Comparison of ENCODE assay signal across 8 cellular contexts in the genomic region with DNA sequence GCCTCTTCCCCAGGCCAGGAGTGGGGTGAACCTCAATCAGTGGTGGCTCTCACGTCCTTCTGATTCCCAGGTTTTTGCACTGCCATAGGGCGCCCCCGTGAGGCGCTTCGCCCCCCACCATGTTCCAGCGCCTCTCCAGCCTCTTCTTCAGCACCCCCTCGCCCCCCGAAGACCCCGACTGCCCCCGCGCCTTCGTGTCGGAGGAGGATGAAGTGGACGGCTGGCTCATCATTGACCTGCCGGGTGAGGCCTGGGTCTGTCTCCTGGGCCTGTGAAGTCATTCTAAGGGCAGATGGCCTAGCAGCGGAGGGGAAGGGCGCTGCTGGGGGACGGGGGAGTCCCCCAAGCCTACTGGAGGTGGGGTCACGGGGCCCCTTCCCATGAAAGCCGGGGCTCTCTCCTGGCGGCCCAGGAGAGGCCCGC.
DNase-seq lines count a peak whose midpoint lies in the region; ATAC-seq, FAIRE-seq and TF ChIP-seq lines count a peak whose summit lies in the region.

No MANE protein-coding gene starts in this region.

- peak overlapping the region; percentile 51 to 88 for H3K27ac Mint-ChIP-seq in effector memory CD8-positive, alpha-beta T cell
- peak overlapping the region; percentile 85 for H3K27ac Mint-ChIP-seq in stimulated activated memory B cell treated with anti-CD40 and anti-IgM and Interleukin-4, amounts not matched to agents 10 μg/mL and 1 μg/mL and 100 μg/mL, for 72 hours

- peak; percentile 5 for ATAC-seq in GM21737 (IDR thresholded peaks at IDR 0.05; ENCODE audit: unreplicated experiment)
- ATAC-seq in effector memory CD8-positive, alpha-beta T cell (replicated peaks), result no peak
- no peak for ATAC-seq in stimulated activated memory B cell treated with anti-CD40 and anti-IgM and Interleukin-4, amounts not matched to agents 10 μg/mL and 1 μg/mL and 100 μg/mL, for 72 hours
- no peak for ATAC-seq in HG02588 (IDR thresholded peaks at IDR 0.05; ENCODE audit: unreplicated experiment)

- no peak for FAIRE-seq in D721Med (lab: Jason Lieb, UNC)

- TF ChIP-seq CTCF in D721Med (IDR thresholded peaks at IDR 0.05; ENCODE audit: insufficient read depth, missing control alignments), result peak; percentile 42

- no peaks in the 10 kb centered on the region for H3K9me3 Mint-ChIP-seq in effector memory CD8-positive, alpha-beta T cell
- no peaks in the 10 kb centered on the region for H3K9me3 Mint-ChIP-seq in stimulated activated memory B cell treated with anti-CD40 and anti-IgM and Interleukin-4, amounts not matched to agents 10 μg/mL and 1 μg/mL and 100 μg/mL, for 72 hours

- H3K4me1 Mint-ChIP-seq in effector memory CD8-positive, alpha-beta T cell (ENCODE audit: low read depth in 2 of 2), result peaks cover 20 to 21% of the 10 kb centered on the region in 2 donors
- peaks cover 39% of the 10 kb centered on the region for H3K4me1 Mint-ChIP-seq in stimulated activated memory B cell treated with anti-CD40 and anti-IgM and Interleukin-4, amounts not matched to agents 10 μg/mL and 1 μg/mL and 100 μg/mL, for 72 hours

- peak overlapping the region; percentile 74 to 86 for H3K4me3 Mint-ChIP-seq in effector memory CD8-positive, alpha-beta T cell
- H3K4me3 Mint-ChIP-seq in stimulated activated memory B cell treated with anti-CD40 and anti-IgM and Interleukin-4, amounts not matched to agents 10 μg/mL and 1 μg/mL and 100 μg/mL, for 72 hours, result peak overlapping the region; percentile 82

- DNase-seq in D721Med (ENCODE audit: insufficient read length, low spot score) (no peak), NCI-H1930 (lab: John Stamatoyannopoulos, UW) (peak; percentile 36 to 59), midbrain (lab: John Stamatoyannopoulos, UW) (peak; percentile 54)
- DNase-seq in activated CD4-positive, alpha-beta T cell treated with anti-CD3 and anti-CD28 coated beads, Interleukin-2, amount 50 U/mL, for 48 hours, result peak; percentile 66 to 71
- peak; percentile 35 to 48 (median 38) for DNase-seq in effector memory CD8-positive, alpha-beta T cell

- peaks cover 96% of the 10 kb centered on the region for H3K36me3 Mint-ChIP-seq in effector memory CD8-positive, alpha-beta T cell (ENCODE audit: insufficient read depth)
- H3K36me3 Mint-ChIP-seq in stimulated activated memory B cell treated with anti-CD40 and anti-IgM and Interleukin-4, amounts not matched to agents 10 μg/mL and 1 μg/mL and 100 μg/mL, for 72 hours, result peaks cover 12% of the 10 kb centered on the region

- no peaks in the 10 kb centered on the region for H3K27me3 Mint-ChIP-seq in effector memory CD8-positive, alpha-beta T cell
- H3K27me3 Mint-ChIP-seq in stimulated activated memory B cell treated with anti-CD40 and anti-IgM and Interleukin-4, amounts not matched to agents 10 μg/mL and 1 μg/mL and 100 μg/mL, for 72 hours, result no peaks in the 10 kb centered on the region
